In the genomic region with DNA sequence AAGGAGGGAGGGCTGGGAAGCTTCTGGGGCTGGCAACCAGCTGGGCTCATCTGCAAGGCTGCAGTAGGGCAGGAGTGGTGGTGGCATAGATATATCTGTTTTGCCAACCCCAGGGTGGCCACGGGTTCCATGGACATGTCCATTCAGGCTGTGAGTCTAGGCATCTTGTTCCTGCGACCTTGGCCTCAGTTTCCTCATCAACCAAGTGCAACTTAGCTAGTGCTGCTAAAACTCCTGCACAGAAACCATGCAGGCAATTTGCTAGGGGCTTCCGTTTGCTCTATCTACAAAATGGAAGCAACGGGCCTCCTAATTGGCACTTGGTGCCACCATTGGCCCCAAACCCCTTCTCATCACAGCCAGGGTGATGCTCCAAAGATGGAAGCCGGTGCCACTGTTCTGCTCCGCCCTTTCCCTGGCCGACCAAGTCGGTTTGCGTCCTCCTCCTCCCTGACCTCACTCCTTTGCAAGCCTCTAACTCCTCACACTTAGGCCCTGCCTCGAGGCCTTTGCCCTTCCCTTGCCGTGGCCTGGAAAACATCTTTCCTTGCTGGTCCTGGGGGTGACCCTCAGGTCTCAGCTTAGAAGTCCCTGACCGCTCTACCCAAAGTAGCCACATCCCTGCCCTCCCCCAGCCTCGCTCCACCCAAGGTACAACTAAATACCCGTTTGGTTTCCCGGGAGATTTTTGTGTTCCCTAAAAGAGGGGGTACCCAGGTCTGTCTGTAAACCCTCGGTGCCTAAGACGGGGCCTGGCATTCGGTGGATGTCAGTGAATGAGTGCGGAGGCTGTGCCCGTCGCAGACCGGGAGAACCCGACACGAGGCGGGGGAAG, we compare ENCODE assay signal across 1 cellular context.
TF ChIP-seq lines count a peak whose summit lies in the region.

No MANE protein-coding gene starts in this region.

TF ChIP-seq in HCT116, 20 proteins besides CTCF, POLR2A, EP300 and RAD21:
- TF ChIP-seq REST (IDR thresholded peaks at IDR 0.05; ENCODE audit: low read depth) = no peak
- peak; percentile 99; the same call in 1 of the 2 replicates for TF ChIP-seq MAX (IDR thresholded peaks at IDR 0.05)
- no peak for TF ChIP-seq EZH2 (IDR thresholded peaks at IDR 0.05)
TF ChIP-seq in HCT116: peak in this region for 1.
